Comparison of ENCODE assay signal across 17 cellular contexts in genomic region chr15:71495381-71495780, GRCh38.
DNase-seq lines count a peak whose midpoint lies in the region; ATAC-seq and TF ChIP-seq lines count a peak whose summit lies in the region.
"Had no signal": no experiment of that assay in that cellular context is flagged by ENCODE, and none has a peak within 500 bp of the region (broad histone marks: within the 10 kb centered on the region; RNA-seq: fewer than 3 reads in every experiment).

No MANE protein-coding gene starts in this region.

- H3K4me1 ChIP-seq in heart right ventricle: peaks cover 0 to 49% (median 18%) of the 10 kb centered on the region in 9 donors
- no peaks in the 10 kb centered on the region for H3K4me1 ChIP-seq in CD8-positive, alpha-beta memory T cell (ENCODE audit: insufficient read depth, low read length)
- H3K4me1 ChIP-seq: A549, BE2C had no signal

- 48 to 55% methylated on average over 3 of the region's 3 CpGs for WGBS in heart right ventricle, 2 donors

- no peaks in the 10 kb centered on the region for H3K27me3 ChIP-seq in heart right ventricle
- no peaks in the 10 kb centered on the region for H3K27me3 ChIP-seq in CD8-positive, alpha-beta memory T cell (ENCODE audit: insufficient read depth, low read length, poor library complexity, severe bottlenecking)

- CTCF ChIA-PET in CD8-positive, alpha-beta memory T cell (lab: Charles Lee): no interaction called here

- H3K27ac ChIP-seq in heart right ventricle: peak overlapping the region in 7 of 10 donors; percentile 24 to 79 (median 62)
- no peak overlapping the region for H3K27ac ChIP-seq in CD8-positive, alpha-beta memory T cell (ENCODE audit: low read depth, low read length)
- H3K27ac ChIP-seq: A549, C4-2B, HL-60 had no signal

- no peak overlapping the region for H3K4me3 Mint-ChIP-seq in CD8-positive, alpha-beta memory T cell
- H3K4me3 Mint-ChIP-seq: CD4-positive, alpha-beta memory T cell had no signal

- intact Hi-C loops in heart right ventricle (cut with DNase I): no loop called here
- intact Hi-C loops in cardiac septum (cut with DNase I): loop anchor here (5.0 kb wide), 1 partner anchor 38 kb away; no protein-coding TSS in a partner anchor
- intact Hi-C loops in left ventricle myocardium superior (cut with micrococcal nuclease): no loop called here

- POLR2A ChIA-PET in CD8-positive, alpha-beta memory T cell (lab: Charles Lee): no interaction called here

- TF ChIP-seq CTCF in heart right ventricle (IDR thresholded peaks at IDR 0.05): no peak

- DNase-seq in heart right ventricle (no peak), cardiac septum (ENCODE audit: low spot score) (no peak), left ventricle myocardium superior (no peak), myocyte (ENCODE audit: low read depth) (peak; percentile 42)
- DNase-seq in CD8-positive, alpha-beta memory T cell: no peak
- DNase-seq: BE2C; CD4-positive, alpha-beta memory T cell; COR-L47; DMS153; DMS79 treated with DMSO at 0.1 percent for 48 hours; EL had no signal

- H3K36me3 Mint-ChIP-seq in CD8-positive, alpha-beta memory T cell: no peaks in the 10 kb centered on the region
- H3K36me3 Mint-ChIP-seq: CD4-positive, alpha-beta memory T cell had no signal

- H3K4me3 ChIP-seq in heart right ventricle: no peak overlapping the region
- H3K4me3 ChIP-seq in CD8-positive, alpha-beta memory T cell (ENCODE audit: low read length): no peak overlapping the region
- H3K4me3 ChIP-seq: A549 had no signal

- H3K4me1 Mint-ChIP-seq in CD8-positive, alpha-beta memory T cell: no peaks in the 10 kb centered on the region
- H3K4me1 Mint-ChIP-seq: CD4-positive, alpha-beta memory T cell had no signal

- peak overlapping the region in 1 of 8 donors; percentile 79 for H3K27ac Mint-ChIP-seq in CD8-positive, alpha-beta memory T cell
- H3K27ac Mint-ChIP-seq: CD4-positive, alpha-beta memory T cell had no signal

- peaks cover 0 to 15% (median under 1%) of the 10 kb centered on the region in 11 donors for H3K9me3 ChIP-seq in heart right ventricle
- H3K9me3 ChIP-seq in CD8-positive, alpha-beta memory T cell (ENCODE audit: low read length): no peaks in the 10 kb centered on the region
- H3K9me3 ChIP-seq: BE2C had no signal

- peaks cover 0 to 3% (median 0%) of the 10 kb centered on the region in 5 donors for H3K9me3 Mint-ChIP-seq in CD8-positive, alpha-beta memory T cell

- H3K36me3 ChIP-seq in heart right ventricle: no peaks in the 10 kb centered on the region
- no peaks in the 10 kb centered on the region for H3K36me3 ChIP-seq in CD8-positive, alpha-beta memory T cell (ENCODE audit: insufficient read depth, low read length)
- H3K36me3 ChIP-seq: BE2C had no signal

- H3K27me3 Mint-ChIP-seq in CD8-positive, alpha-beta memory T cell: peaks cover 7 to 26% of the 10 kb centered on the region in 2 donors

- peak in 2 of 8 donors; percentile 26 to 44 for ATAC-seq in heart right ventricle
- ATAC-seq in left ventricle myocardium superior: peak; percentile 19
- no peak for ATAC-seq in HG02938 (IDR thresholded peaks at IDR 0.05; ENCODE audit: unreplicated experiment)
- no peak for ATAC-seq in GM21528 (IDR thresholded peaks at IDR 0.05; ENCODE audit: low FRiP score, unreplicated experiment)
- ATAC-seq: A549, HCT116 had no signal
